Comparison of ENCODE assay signal across 22 cellular contexts in genomic region chr21:16095005-16095404, GRCh38.
"Had no signal": no experiment of that assay in that cellular context is flagged by ENCODE, and none has a peak within 500 bp of the region (broad histone marks: within the 10 kb centered on the region; RNA-seq: fewer than 3 reads in every experiment).

No MANE protein-coding gene starts in this region.

- ATAC-seq: foreskin keratinocyte; gastroesophageal sphincter; heart right ventricle; left cardiac atrium; left lung; left ventricle myocardium superior; lower lobe of right lung; mucosa of descending colon; naive thymus-derived CD8-positive, alpha-beta T cell had no signal

- DNase-seq: dermis blood vessel endothelial cell; dorsolateral prefrontal cortex; effector CD4-positive, alpha-beta T cell; effector memory CD4-positive, alpha-beta T cell; foreskin keratinocyte; heart right ventricle; hippocampal formation; left cardiac atrium; left lung; left ventricle myocardium superior; lower lobe of right lung; mesenchymal stem cell; mucosa of descending colon; naive B cell; naive thymus-derived CD8-positive, alpha-beta T cell had no signal

- H3K27ac ChIP-seq: coronary artery, esophagus muscularis mucosa, foreskin keratinocyte, gastroesophageal sphincter, heart right ventricle, left lung, lower lobe of right lung had no signal

- FAIRE-seq: endothelial cell of umbilical vein, frontal cortex, islet of Langerhans, keratinocyte had no signal
